ENCODE assay signal across 1 cellular context in genomic region chr3:23921052-23921511, GRCh38.
TF ChIP-seq lines count a peak whose summit lies in the region.

No MANE protein-coding gene starts in this region.

TF ChIP-seq in K562, 482 proteins besides CTCF, POLR2A, EP300 and RAD21 (continues in another document):
- TF ChIP-seq ESRRB (CRISPR knock-in tag; IDR thresholded peaks at IDR 0.05; ENCODE audit: borderline replicate concordance) (0 out of 2 replicates have a peak, but pooled peaks have one; percentile 71), ILF3 (IDR thresholded peaks at IDR 0.05; ENCODE audit: borderline replicate concordance) (peak; percentile 82), ZFP30 (CRISPR knock-in tag; IDR thresholded peaks at IDR 0.05; ENCODE audit: borderline replicate concordance) (no peak), MGA (IDR thresholded peaks at IDR 0.05) (no peak), E2F8 (IDR thresholded peaks at IDR 0.05; ENCODE audit: low read depth, partially characterized antibody) (peak; percentile 50), GABPA (tag; conservative IDR thresholded peaks at IDR 0.05; ENCODE audit: low read depth) (no peak), SETDB1 (IDR thresholded peaks at IDR 0.05; ENCODE audit: low read length) (no peak), TEAD2 (tag; IDR thresholded peaks at IDR 0.05) (no peak), ZNF717 (CRISPR knock-in tag; IDR thresholded peaks at IDR 0.05) (peak; percentile 51; the same call in 1 of the 2 replicates), PCBP2 (IDR thresholded peaks at IDR 0.05; ENCODE audit: low read depth, low read length, poor library complexity, severe bottlenecking) (no peak), POLR2G (IDR thresholded peaks at IDR 0.05; ENCODE audit: low read depth, low read length) (peak; percentile 28; the same call in 1 of the 2 replicates), EWSR1 (IDR thresholded peaks at IDR 0.05; ENCODE audit: borderline replicate concordance, low read depth, partially characterized antibody) (peak; percentile 55), ETV1 (tag; conservative IDR thresholded peaks at IDR 0.05; ENCODE audit: low read depth) (no peak), RBM14 (IDR thresholded peaks at IDR 0.05; ENCODE audit: borderline replicate concordance, insufficient read depth, low read depth, low read length) (no peak), THRB (CRISPR knock-in tag; conservative IDR thresholded peaks at IDR 0.05) (0 out of 2 replicates have a peak, but pooled peaks have one; percentile 12), ZNF592 (IDR thresholded peaks at IDR 0.05) (no peak), KDM5B (IDR thresholded peaks at IDR 0.05; ENCODE audit: insufficient replicate concordance, low read depth, low read length) (peak; percentile 55), USF2 (CRISPR knock-in tag; IDR thresholded peaks at IDR 0.05) (no peak), ZNF121 (CRISPR knock-in tag; conservative IDR thresholded peaks at IDR 0.05) (peak; percentile 83), ZNF785 (CRISPR knock-in tag; IDR thresholded peaks at IDR 0.05) (no peak), CBX8 (IDR thresholded peaks at IDR 0.05; ENCODE audit: borderline replicate concordance, extremely low read depth, low read depth, low read length, poor library complexity, severe bottlenecking) (no peak), NCOA2 (IDR thresholded peaks at IDR 0.05; ENCODE audit: partially characterized antibody in 2 of 2) (no peak), SUPT5H (IDR thresholded peaks at IDR 0.05) (peak; percentile 66), ZNF655 (CRISPR knock-in tag; IDR thresholded peaks at IDR 0.05) (peak; percentile 48; the same call in 1 of the 2 replicates), TRIM28 (IDR thresholded peaks at IDR 0.05) (no peak), ZNF57 (CRISPR knock-in tag; IDR thresholded peaks at IDR 0.05) (0 out of 2 replicates have a peak, but pooled peaks have one; percentile 59), ERF (CRISPR knock-in tag; IDR thresholded peaks at IDR 0.05) (no peak), ZNF586 (CRISPR knock-in tag; conservative IDR thresholded peaks at IDR 0.05) (peak; percentile 39; the same call in 1 of the 2 replicates), STAT5A (IDR thresholded peaks at IDR 0.05; ENCODE audit: borderline replicate concordance, low read length) (peak; percentile 21; the same call in 1 of the 2 replicates), CCNT2 (IDR thresholded peaks at IDR 0.05; ENCODE audit: borderline replicate concordance, extremely low read depth, insufficient read length, low read depth, low read length) (no peak), MAFG (tag; conservative IDR thresholded peaks at IDR 0.05) (no peak), CREB1 (IDR thresholded peaks at IDR 0.05) (peak; percentile 24; the same call in 1 of the 2 replicates), CREB1 (CRISPR knock-in tag; IDR thresholded peaks at IDR 0.05) (no peak)
